ENCODE assay signal across 12 cellular contexts in the genomic region with DNA sequence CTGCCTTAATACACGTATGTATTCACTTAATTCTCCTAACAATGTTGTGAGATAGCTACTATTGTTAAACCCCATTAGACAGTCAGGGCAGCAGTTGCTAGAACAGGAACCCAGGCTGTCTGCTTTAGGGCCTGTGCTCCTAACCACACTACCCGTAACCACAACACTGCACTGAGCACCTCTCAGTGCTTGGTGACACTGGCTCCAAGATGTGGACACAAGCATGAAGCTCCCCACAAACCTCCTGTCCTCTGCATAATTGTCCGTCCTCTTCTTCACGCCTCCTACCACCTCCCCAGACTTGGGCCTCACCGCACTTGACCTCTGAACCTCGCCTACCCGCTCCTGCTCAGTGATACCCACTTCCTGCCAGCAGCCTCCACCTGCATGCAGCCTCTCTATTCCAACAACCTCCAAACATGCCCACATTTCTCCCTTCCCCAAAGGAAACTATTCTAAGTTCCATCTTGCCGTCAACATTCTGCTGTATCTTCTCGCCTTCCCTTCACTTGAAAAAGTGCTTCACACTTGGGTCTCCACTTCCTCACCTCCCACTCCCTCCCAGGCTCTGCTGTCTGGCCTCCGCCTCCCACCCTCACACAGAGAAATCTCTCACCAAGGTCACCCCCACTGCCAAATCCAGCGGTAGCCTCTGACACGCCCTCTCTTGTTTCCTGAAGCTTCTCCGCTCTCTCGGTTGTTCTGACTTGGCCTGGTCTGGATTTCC. TPM values are rescaled to one million over a fixed set of nuclear protein-coding genes. Genes with fewer than 3 reads are reported as not detected.
DNase-seq lines count a peak whose midpoint lies in the region; ATAC-seq and TF ChIP-seq lines count a peak whose summit lies in the region.
"Had no signal": no experiment of that assay in that cellular context is flagged by ENCODE, and none has a peak within 500 bp of the region (broad histone marks: within the 10 kb centered on the region; RNA-seq: fewer than 3 reads in every experiment).

No MANE protein-coding gene starts in this region.

- no peak for TF ChIP-seq POLR2A in gastroesophageal sphincter (IDR thresholded peaks at IDR 0.05)

- peak overlapping the region; percentile 44 for H3K27ac Mint-ChIP-seq in activated naive CD8-positive, alpha-beta T cell treated with anti-CD3 and anti-CD28 coated beads, Interleukin-2, amount 50 U/mL, for 24 hours
- H3K27ac Mint-ChIP-seq in stimulated activated effector memory CD8-positive, alpha-beta T cell treated with anti-CD3 and anti-CD28 coated beads, Interleukin-12 subunit alpha, Interleukin-12 subunit beta, amount 100 ng/mL, for 72 hours, result peak overlapping the region; percentile 93

- TF ChIP-seq EP300 in gastroesophageal sphincter (IDR thresholded peaks at IDR 0.05), result no peak

- H3K27me3 ChIP-seq in gastroesophageal sphincter, result peaks cover 6% of the 10 kb centered on the region
- H3K27me3 ChIP-seq: Peyer's patch had no signal

- DNase-seq in NK-92 treated with Interleukin-12 subunit alpha and Interleukin-12 subunit beta, amount 100 ng/mL, for 24 hours (lab: John Stamatoyannopoulos, UW), result peak; percentile 78
- DNase-seq in NK-92 (lab: John Stamatoyannopoulos, UW; ENCODE audit: unreplicated experiment) (no peak), SKM-1 treated with dmso at 0.1 percent for 144 hours (lab: John Stamatoyannopoulos, UW; ENCODE audit: unreplicated experiment) (peak; percentile 91), kidney tubule cell (ENCODE audit: low spot score) (no peak), ureter (ENCODE audit: low spot score) (no peak)
- DNase-seq in activated naive CD8-positive, alpha-beta T cell treated with anti-CD3 and anti-CD28 coated beads, Interleukin-2, amount 50 U/mL, for 24 hours, result no peak
- DNase-seq in stimulated activated effector memory CD8-positive, alpha-beta T cell treated with anti-CD3 and anti-CD28 coated beads, Interleukin-12 subunit alpha, Interleukin-12 subunit beta, amount 100 ng/mL, for 72 hours (ENCODE audit: low spot score in 2 of 2), result peak in 1 of 2 donors; percentile 67
- DNase-seq: 8988T, NCI-H1930, Peyer's patch had no signal

- H3K9me3 Mint-ChIP-seq in activated naive CD8-positive, alpha-beta T cell treated with anti-CD3 and anti-CD28 coated beads, Interleukin-2, amount 50 U/mL, for 24 hours, result no peaks in the 10 kb centered on the region
- no peaks in the 10 kb centered on the region for H3K9me3 Mint-ChIP-seq in stimulated activated effector memory CD8-positive, alpha-beta T cell treated with anti-CD3 and anti-CD28 coated beads, Interleukin-12 subunit alpha, Interleukin-12 subunit beta, amount 100 ng/mL, for 72 hours

- no peak for TF ChIP-seq CTCF in gastroesophageal sphincter (IDR thresholded peaks at IDR 0.05)

- H3K4me1 Mint-ChIP-seq in activated naive CD8-positive, alpha-beta T cell treated with anti-CD3 and anti-CD28 coated beads, Interleukin-2, amount 50 U/mL, for 24 hours, result peaks cover 47% of the 10 kb centered on the region
- peaks cover 52% of the 10 kb centered on the region for H3K4me1 Mint-ChIP-seq in stimulated activated effector memory CD8-positive, alpha-beta T cell treated with anti-CD3 and anti-CD28 coated beads, Interleukin-12 subunit alpha, Interleukin-12 subunit beta, amount 100 ng/mL, for 72 hours

- no peaks in the 10 kb centered on the region for H3K27me3 Mint-ChIP-seq in activated naive CD8-positive, alpha-beta T cell treated with anti-CD3 and anti-CD28 coated beads, Interleukin-2, amount 50 U/mL, for 24 hours

- peak; percentile 84 for ATAC-seq in activated naive CD8-positive, alpha-beta T cell treated with anti-CD3 and anti-CD28 coated beads, Interleukin-2, amount 50 U/mL, for 24 hours
- peak; percentile 90 for ATAC-seq in stimulated activated effector memory CD8-positive, alpha-beta T cell treated with anti-CD3 and anti-CD28 coated beads, Interleukin-12 subunit alpha, Interleukin-12 subunit beta, amount 100 ng/mL, for 72 hours
- ATAC-seq in gastroesophageal sphincter, result no peak

- WGBS in gastroesophageal sphincter (ENCODE audit: low coverage in 1 of 2), 2 donors, result 78 to 88% methylated on average over 8 to 13 of the region's 14 CpGs

- H3K4me3 Mint-ChIP-seq in activated naive CD8-positive, alpha-beta T cell treated with anti-CD3 and anti-CD28 coated beads, Interleukin-2, amount 50 U/mL, for 24 hours, result no peak overlapping the region
- peak overlapping the region; percentile 64 for H3K4me3 Mint-ChIP-seq in stimulated activated effector memory CD8-positive, alpha-beta T cell treated with anti-CD3 and anti-CD28 coated beads, Interleukin-12 subunit alpha, Interleukin-12 subunit beta, amount 100 ng/mL, for 72 hours
- H3K4me3 Mint-ChIP-seq: brain had no signal

- H3K27ac ChIP-seq in gastroesophageal sphincter, result no peak overlapping the region

- no peaks in the 10 kb centered on the region for H3K36me3 ChIP-seq in gastroesophageal sphincter
- H3K36me3 ChIP-seq: Peyer's patch had no signal

- H3K9me3 ChIP-seq in gastroesophageal sphincter, result no peaks in the 10 kb centered on the region
- H3K9me3 ChIP-seq: Peyer's patch had no signal

- H3K4me1 ChIP-seq in gastroesophageal sphincter, result peaks cover 0 to 7% (median 0%) of the 10 kb centered on the region in 3 donors

- H3K36me3 Mint-ChIP-seq in activated naive CD8-positive, alpha-beta T cell treated with anti-CD3 and anti-CD28 coated beads, Interleukin-2, amount 50 U/mL, for 24 hours (ENCODE audit: low read depth), result no peaks in the 10 kb centered on the region
- H3K36me3 Mint-ChIP-seq in stimulated activated effector memory CD8-positive, alpha-beta T cell treated with anti-CD3 and anti-CD28 coated beads, Interleukin-12 subunit alpha, Interleukin-12 subunit beta, amount 100 ng/mL, for 72 hours, result peaks cover 40% of the 10 kb centered on the region
- H3K36me3 Mint-ChIP-seq: brain had no signal

- no peak overlapping the region for H3K4me3 ChIP-seq in gastroesophageal sphincter
- H3K4me3 ChIP-seq: Peyer's patch had no signal

RNA-seq across cellular contexts. Expression of a gene that starts 14.6 kb away (rescaled TPM):
- total RNA-seq in gastroesophageal sphincter, result 10 to 100 TPM; 18.2 to 50.3 (median 27.7) TPM
- total RNA-seq in ureter, result 27.3 TPM

RNA-seq across cellular contexts. Expression of a gene that starts 16.5 kb away (rescaled TPM):
- 10 to 100 TPM in 3 of 4 donors, 1 to 10 TPM in 1; 9.2 to 17.8 (median 10.1) TPM for total RNA-seq in gastroesophageal sphincter
- 17.2 TPM for total RNA-seq in ureter

RNA-seq across cellular contexts. Expression of a gene that starts 53.5 kb away (rescaled TPM):
- total RNA-seq in gastroesophageal sphincter (10 to 100 TPM; 28.5 to 98.5 (median 55.1) TPM), ureter (14.3 TPM)

Comparison
In these comparisons a context has a peak if more than half of its experiments do, and no peak if none do; other contexts are left out.
1. DNase-seq: peak in NK-92 treated with Interleukin-12 subunit alpha and Interleukin-12 subunit beta, amount 100 ng/mL, for 24 hours (single experiment) and SKM-1 treated with dmso at 0.1 percent for 144 hours (single experiment); none in NK-92 (single experiment), activated naive CD8-positive, alpha-beta T cell treated with anti-CD3 and anti-CD28 coated beads, Interleukin-2, amount 50 U/mL, for 24 hours (single experiment), kidney tubule cell (single experiment) and ureter (single experiment).